8 cellular contexts compared by ENCODE assay signal in the genomic region with DNA sequence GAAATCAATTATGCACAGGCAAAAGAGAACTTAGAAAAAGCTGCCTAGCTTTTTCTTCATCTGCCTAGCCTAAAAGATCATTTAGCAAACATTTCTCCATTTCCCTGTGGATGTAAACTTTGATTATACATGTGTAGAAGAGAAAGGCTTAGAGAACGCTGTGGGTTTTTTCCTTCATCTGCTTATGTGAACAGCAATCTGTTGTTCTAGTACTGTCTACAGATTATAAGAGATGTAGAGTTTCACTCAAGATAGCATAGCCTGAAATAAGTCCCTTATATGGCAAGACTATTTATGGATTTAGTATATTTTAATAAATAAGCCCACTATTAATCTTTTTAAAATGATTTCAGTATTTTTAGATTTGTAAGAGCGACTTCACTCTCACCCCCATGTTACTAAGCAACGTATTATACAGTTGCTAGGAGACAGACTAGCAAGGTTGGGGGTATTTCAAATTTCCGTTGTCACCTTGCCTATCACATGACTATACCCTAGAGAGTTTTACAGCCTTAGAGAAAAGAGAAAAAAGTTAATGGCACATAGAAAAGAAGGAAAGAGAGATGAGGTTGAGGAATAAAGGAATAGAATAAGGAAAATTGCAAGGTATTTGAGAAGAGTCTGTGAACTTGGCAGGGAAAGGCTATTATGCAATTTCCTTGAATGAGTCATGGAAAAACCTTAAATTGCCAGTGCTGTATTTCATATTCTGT. TPM values are rescaled to one million over a fixed set of nuclear protein-coding genes. Genes with fewer than 3 reads are reported as not detected.
DNase-seq lines count a peak whose midpoint lies in the region; ATAC-seq, FAIRE-seq and TF ChIP-seq lines count a peak whose summit lies in the region.

No MANE protein-coding gene starts in this region.

- no TSS peak for BruUV-seq in endothelial cell of umbilical vein (replicated peaks; lab: Mats Ljungman, UMichigan)

- CTCF ChIA-PET in endothelial cell of umbilical vein (lab: Charles Lee), result interaction anchor here (0.7 to 2.5 kb wide), 5 partner anchors 11 to 71 kb away, joined by 3 to 16 read pairs (median 5); partner anchors contain the start of gene TUBA1A

- peak overlapping the region; percentile 74 for H3K27ac ChIP-seq in endothelial cell of umbilical vein (ENCODE audit: insufficient read depth, low read depth, low read length)
- peak overlapping the region; percentile 81 for H3K27ac ChIP-seq in muscle layer of colon (ENCODE audit: low read depth, low read length)
- peak overlapping the region; percentile 74 for H3K27ac ChIP-seq in vagina

- H3K27me3 ChIP-seq in endothelial cell of umbilical vein (ENCODE audit: control insufficient read depth in 2 of 2, insufficient read depth in 2 of 2, low read length in 2 of 2) (no peaks in the 10 kb centered on the region), muscle layer of colon (ENCODE audit: control insufficient read depth in 1 of 2, insufficient read depth in 2 of 2, low read length in 2 of 2) (no peaks in the 10 kb centered on the region), vagina (no peaks in the 10 kb centered on the region)

- POLR2A ChIA-PET in endothelial cell of umbilical vein (lab: Charles Lee), result interaction anchor here (0.5 to 1.2 kb wide), 4 partner anchors 13 to 70 kb away, joined by 3 to 7 read pairs (median 5); partner anchors contain the start of genes TUBA1A and TUBA1B

- TF ChIP-seq CTCF in GM13976 (IDR thresholded peaks at IDR 0.05; ENCODE audit: borderline replicate concordance, control extremely low read depth, extremely low read depth, insufficient read depth, missing control alignments) (no peak), endothelial cell of umbilical vein (IDR thresholded peaks at IDR 0.05; ENCODE audit: extremely low read depth in 1 of 2, insufficient read depth in 1 of 2, low read depth in 1 of 2, low read length in 2 of 2) (no peak), vagina (IDR thresholded peaks at IDR 0.05) (no peak)

- dilution Hi-C loops in endothelial cell of umbilical vein (cut with MboI; ENCODE audit: extremely low pct_ligation_motif_present, low sequenced_read_pairs), result no loop called here

- H2AFZ ChIP-seq in endothelial cell of umbilical vein (ENCODE audit: low read depth, low read length), result no peak overlapping the region

- H3K36me3 ChIP-seq in endothelial cell of umbilical vein (ENCODE audit: control insufficient read depth in 2 of 2, extremely low read depth in 1 of 2, insufficient read depth in 2 of 2, low read length in 2 of 2) (no peaks in the 10 kb centered on the region), muscle layer of colon (ENCODE audit: insufficient read depth, low read length) (no peaks in the 10 kb centered on the region), vagina (no peaks in the 10 kb centered on the region)

- H3K4me3 ChIP-seq in endothelial cell of umbilical vein (replicated peaks in 1 of 3; ENCODE audit: insufficient read depth in 1 of 3, low read depth in 1 of 3, low read length in 3 of 3) (peak overlapping the region in 1 of 3 experiments; percentile 44), muscle layer of colon (ENCODE audit: low read depth in 1 of 2, low read length in 2 of 2) (peak overlapping the region; percentile 10 to 24), vagina (no peak overlapping the region)

- peak overlapping the region; percentile 72 for H3K4me2 ChIP-seq in endothelial cell of umbilical vein (ENCODE audit: insufficient read depth, low read length)

- FAIRE-seq in endothelial cell of umbilical vein (lab: Jason Lieb, UNC), result peak; percentile 85

- no peaks in the 10 kb centered on the region for H4K20me1 ChIP-seq in endothelial cell of umbilical vein (replicated peaks; ENCODE audit: control insufficient read depth, extremely low read depth, insufficient read depth, low read length)

- DNase-seq in GM13976 (ENCODE audit: low spot score), result peak; percentile 70
- peak; percentile 93 for DNase-seq in NCI-H1436 treated with DMSO at 0.1 percent for 48 hours (lab: John Stamatoyannopoulos, UW)
- peak; percentile 39 for DNase-seq in SKM-1 (lab: John Stamatoyannopoulos, UW; ENCODE audit: unreplicated experiment)
- peak; percentile 93 for DNase-seq in endothelial cell of umbilical vein (ENCODE audit: low read depth, low spot score)
- no peak for DNase-seq in vagina (ENCODE audit: extremely low spot score in 2 of 2)

- intact Hi-C loops in endothelial cell of umbilical vein (cut with micrococcal nuclease) (loop anchor here (1.0 kb wide), 1 partner anchor 33 kb away; no protein-coding TSS in a partner anchor), vagina (cut with DNase I) (no loop called here)

- in situ Hi-C loops in GM13976 (cut with MboI; ENCODE audit: low sequenced_read_pairs, unreplicated experiment), result no loop called here

- no peak for ATAC-seq in HG03135 (IDR thresholded peaks at IDR 0.05; ENCODE audit: unreplicated experiment)
- ATAC-seq in HG02623 (IDR thresholded peaks at IDR 0.05; ENCODE audit: unreplicated experiment), result no peak

- TF ChIP-seq POLR2A in endothelial cell of umbilical vein (IDR thresholded peaks at IDR 0.05; ENCODE audit: low read depth, low read length) (no peak), vagina (IDR thresholded peaks at IDR 0.05) (no peak)

- H3K9me3 ChIP-seq in endothelial cell of umbilical vein (replicated peaks; ENCODE audit: control insufficient read depth, insufficient read depth, low read length) (no peaks in the 10 kb centered on the region), muscle layer of colon (ENCODE audit: low read length) (no peaks in the 10 kb centered on the region), vagina (no peaks in the 10 kb centered on the region)

- H3K9me1 ChIP-seq in endothelial cell of umbilical vein (replicated peaks; ENCODE audit: control insufficient read depth, extremely low read depth, insufficient read depth, low read length), result no peaks in the 10 kb centered on the region

- H3K9ac ChIP-seq in endothelial cell of umbilical vein (replicated peaks; ENCODE audit: extremely low read depth, insufficient read depth, low read length) (peak overlapping the region; percentile 76), muscle layer of colon (ENCODE audit: low read length) (no peak overlapping the region)

- no peaks in the 10 kb centered on the region for H3K79me2 ChIP-seq in endothelial cell of umbilical vein (ENCODE audit: control insufficient read depth, insufficient read depth, low read length)

- peaks cover 33% of the 10 kb centered on the region for H3K4me1 ChIP-seq in endothelial cell of umbilical vein (ENCODE audit: control insufficient read depth, extremely low read depth, insufficient read depth, low read length)
- H3K4me1 ChIP-seq in muscle layer of colon (ENCODE audit: insufficient read depth, low read length), result peaks cover 18% of the 10 kb centered on the region
- H3K4me1 ChIP-seq in vagina, result peaks cover 11% of the 10 kb centered on the region

TF ChIP-seq in endothelial cell of umbilical vein, 7 proteins besides CTCF, POLR2A, EP300 and RAD21:
- TF ChIP-seq FOS (IDR thresholded peaks at IDR 0.05; ENCODE audit: borderline replicate concordance, insufficient read depth, low read length), result peak; percentile 88
- no peak for TF ChIP-seq MAX (IDR thresholded peaks at IDR 0.05; ENCODE audit: insufficient read depth, insufficient read length)
- no peak for TF ChIP-seq EZH2 (IDR thresholded peaks at IDR 0.05; ENCODE audit: borderline replicate concordance, low read depth, low read length, severe bottlenecking)
- TF ChIP-seq JUN (IDR thresholded peaks at IDR 0.05; ENCODE audit: borderline replicate concordance, insufficient read depth, insufficient read length, low read depth), result peak; percentile 96

RNA-seq across cellular contexts. Expression of gene TUBA1A, which starts 12.2 kb away (rescaled TPM):
- total RNA-seq in endothelial cell of umbilical vein (701 and 740 TPM in 2 replicates), vagina (236 TPM)
- 2,429 and 3,046 TPM in 2 replicates for polyA plus RNA-seq in endothelial cell of umbilical vein
- 1,553 and 1,641 TPM in 2 replicates for polyA plus RNA-seq in endothelial cell of umbilical vein (2011; cell fraction: cytosol; rRNA removed)
- 917 and 1,076 TPM in 2 replicates for polyA plus RNA-seq in endothelial cell of umbilical vein (2011; cell fraction: nucleus; rRNA removed)
- 924 and 1,060 TPM in 2 replicates for polyA plus RNA-seq in endothelial cell of umbilical vein (2012)
- 1,517 and 1,697 TPM in 2 replicates for polyA minus RNA-seq in endothelial cell of umbilical vein
- 2.2 TPM for polyA minus RNA-seq in endothelial cell of umbilical vein (2011; cell fraction: cytosol; rRNA and poly(A)+ RNA removed)
- 321 and 332 TPM in 2 replicates for polyA minus RNA-seq in endothelial cell of umbilical vein (2011; cell fraction: nucleus; rRNA and poly(A)+ RNA removed)

Comparison
In these comparisons a context has a peak if more than half of its experiments do, and no peak if none do; other contexts are left out.
1. DNase-seq: peak in GM13976 (single experiment), NCI-H1436 treated with DMSO at 0.1 percent for 48 hours (single experiment), SKM-1 (single experiment) and endothelial cell of umbilical vein (single experiment); none in vagina (0 of 2).
2. H3K4me3 ChIP-seq: peak in muscle layer of colon (2 of 2); none in vagina (0 of 2).
3. Peak in every context shown above with its lines, with median percentiles within 50 percentile points of each other: H3K27ac ChIP-seq.